Comparison of ENCODE assay signal across 32 cellular contexts in genomic region chr2:138021154-138021553, GRCh38. TPM values are rescaled to one million over a fixed set of nuclear protein-coding genes. Genes with fewer than 3 reads are reported as not detected.
"Had no signal": no experiment of that assay in that cellular context is flagged by ENCODE, and none has a peak within 500 bp of the region (broad histone marks: within the 10 kb centered on the region; RNA-seq: fewer than 3 reads in every experiment).

No MANE protein-coding gene starts in this region.

- H3K9me3 ChIP-seq: adrenal gland, ascending aorta, body of pancreas, breast epithelium had no signal

- H3K27me3 ChIP-seq: adrenal gland, ascending aorta, body of pancreas, brain microvascular endothelial cell, breast epithelium, cardiac muscle cell had no signal

- H3K27ac ChIP-seq: adrenal gland, ascending aorta, body of pancreas, brain microvascular endothelial cell, breast epithelium, cardiac muscle cell had no signal

- DNase-seq: activated effector memory CD4-positive, alpha-beta T cell treated with anti-CD3 and anti-CD28 coated beads, Interleukin-2, amount 50 U/mL, for 16 hours; activated effector memory CD4-positive, alpha-beta T cell treated with Interleukin-2 at 50 U/mL for 16 hours; activated gamma-delta T cell; activated gamma-delta T cell treated with Interleukin-2 at 50 U/mL for 16 hours; activated naive CD4-positive, alpha-beta T cell; activated naive CD4-positive, alpha-beta T cell treated with anti-CD3 and anti-CD28 coated beads for 36 hours; activated naive CD4-positive, alpha-beta T cell treated with anti-CD3 and anti-CD28 coated beads, Interleukin-2, amount 10 ng/mL, durations not matched to agents 7 days and 5 days; activated naive CD4-positive, alpha-beta T cell treated with anti-CD3 and anti-CD28 coated beads, Interleukin-2, amount 50 U/mL, for 16 hours; activated naive CD4-positive, alpha-beta T cell treated with Interleukin-2 at 50 U/mL for 16 hours; activated naive CD8-positive, alpha-beta T cell treated with anti-CD3 and anti-CD28 coated beads for 36 hours; activated naive CD8-positive, alpha-beta T cell treated with anti-CD3 and anti-CD28 coated beads, Interleukin-2, amount 10 ng/mL, durations not matched to agents 7 days and 5 days; activated naive CD8-positive, alpha-beta T cell treated with anti-CD3 and anti-CD28 coated beads, Interleukin-2, amount 50 U/mL, for 24 hours; activated T-cell treated with anti-CD3 and anti-CD28 coated beads, Interleukin-2, amount 50 U/mL, for 4 hours; activated T-cell treated with anti-CD3 and anti-CD28 coated beads, Interleukin-2, amount 50 U/mL, for 48 hours; activated T-cell treated with anti-CD3 and anti-CD28 coated beads, Interleukin-2, amount 50 U/mL, for 72 hours; adrenal gland; amniotic stem cell; amygdala; anterior cingulate cortex; aorta; body of pancreas; brain microvascular endothelial cell; caudate nucleus; central memory CD4-positive, alpha-beta T cell; cerebellar nuclear complex had no signal

- H3K4me1 ChIP-seq: adrenal gland, body of pancreas, breast epithelium had no signal

- H3K36me3 ChIP-seq: adrenal gland, ascending aorta, brain microvascular endothelial cell, breast epithelium, cardiac muscle cell had no signal

- H3K4me3 ChIP-seq: adrenal gland, ascending aorta, body of pancreas, breast epithelium, cardiac muscle cell had no signal

- ATAC-seq: activated naive CD4-positive, alpha-beta T cell treated with anti-CD3 and anti-CD28 coated beads, Interleukin-2, amount 50 U/mL, for 72 hours; activated naive CD8-positive, alpha-beta T cell treated with anti-CD3 and anti-CD28 coated beads, Interleukin-2, amount 50 U/mL, for 24 hours; activated T-cell treated with anti-CD3 and anti-CD28 coated beads, Interleukin-2, amount 50 U/mL, for 4 hours; activated T-cell treated with anti-CD3 and anti-CD28 coated beads, Interleukin-2, amount 50 U/mL, for 72 hours; activated T-helper 17 cell treated with anti-CD3 and anti-CD28 coated beads, Interleukin-2, amount 50 U/mL, for 72 hours; body of pancreas had no signal

RNA-seq across cellular contexts. Expression of gene HNMT, which starts 56.9 kb away (rescaled TPM):
- total RNA-seq: activated naive CD4-positive, alpha-beta T cell treated with anti-CD3 and anti-CD28 coated beads for 36 hours; activated naive CD4-positive, alpha-beta T cell treated with anti-CD3 and anti-CD28 coated beads, Interleukin-2, amount 50 U/mL, for 72 hours; activated naive CD8-positive, alpha-beta T cell treated with anti-CD3 and anti-CD28 coated beads for 36 hours; activated T-cell treated with anti-CD3 and anti-CD28 coated beads, Interleukin-2, amount 50 U/mL, for 4 hours; activated T-cell treated with anti-CD3 and anti-CD28 coated beads, Interleukin-2, amount 50 U/mL, for 72 hours; activated T-helper 1 cell treated with anti-CD3 and anti-CD28 coated beads, Interleukin-12 subunit alpha, Interleukin-12 subunit beta, Interleukin-2, Interleukin-4 antibody, amounts not matched to agents 30 ng/mL and 10 ng/mL and 1 ng/mL, durations not matched to agents 14 hours and 24 hours and 36 hours; activated T-helper 17 cell treated with anti-CD3 and anti-CD28 coated beads, Interleukin-2, amount 50 U/mL, for 72 hours; activated T-helper 2 cell treated with anti-CD3 and anti-CD28 coated beads, Interferon-gamma antibody, Interleukin-2, Interleukin-4, amounts not matched to agents 10 μg/mL and 5 μg/mL and 100 μg/mL, durations not matched to agents 14 hours and 24 hours and 36 hours had no signal
